ENCODE assay signal across 22 cellular contexts in genomic region chr13:112956516-112957294, GRCh38. TPM values are rescaled to one million over a fixed set of nuclear protein-coding genes. Genes with fewer than 3 reads are reported as not detected.
DNase-seq lines count a peak whose midpoint lies in the region; ATAC-seq and TF ChIP-seq lines count a peak whose summit lies in the region.
"Had no signal": no experiment of that assay in that cellular context is flagged by ENCODE, and none has a peak within 500 bp of the region (broad histone marks: within the 10 kb centered on the region; RNA-seq: fewer than 3 reads in every experiment).

No MANE protein-coding gene starts in this region.

- intact Hi-C loops in sciatic nerve (cut with DNase I) (no loop called here), colonic mucosa (cut with DNase I) (no loop called here)

- H3K9ac ChIP-seq in HUES48 (ENCODE audit: low read depth, low read length), result no peak overlapping the region
- no peak overlapping the region for H3K9ac ChIP-seq in colonic mucosa (ENCODE audit: low read depth in 2 of 2, low read length in 2 of 2)

- H3K36me3 ChIP-seq in HUES48 (ENCODE audit: control insufficient read depth, insufficient read depth, low read length), result no peaks in the 10 kb centered on the region
- H3K36me3 ChIP-seq in colonic mucosa, result no peaks in the 10 kb centered on the region
- H3K36me3 ChIP-seq: MG63, tibial artery had no signal

- ATAC-seq in sciatic nerve, result no peak
- ATAC-seq in GM19023 (IDR thresholded peaks at IDR 0.05; ENCODE audit: unreplicated experiment), result no peak
- ATAC-seq: natural killer cell; PC-3; psoas muscle; stimulated activated naive B cell treated with anti-CD40 and anti-IgM and Interleukin-4, amounts not matched to agents 10 μg/mL and 1 μg/mL and 100 μg/mL, for 72 hours had no signal

- H3K27me3 ChIP-seq in HUES48 (ENCODE audit: control insufficient read depth, insufficient read depth, low read length) (no peaks in the 10 kb centered on the region), colonic mucosa (no peaks in the 10 kb centered on the region)

- H3K27ac ChIP-seq in HUES48 (ENCODE audit: low read depth, low read length) (peak overlapping the region; percentile 15), colonic mucosa (no peak overlapping the region)
- H3K27ac ChIP-seq: psoas muscle, tibial artery had no signal

- H3K4me1 ChIP-seq in HUES48 (ENCODE audit: control insufficient read depth, insufficient read depth, low read length) (peaks cover 9% of the 10 kb centered on the region; the same call in 1 of the 2 replicates), colonic mucosa (no peaks in the 10 kb centered on the region)
- H3K4me1 ChIP-seq: psoas muscle, tibial artery had no signal

- H3K4me3 ChIP-seq in HUES48 (ENCODE audit: low read depth, low read length) (no peak overlapping the region), fibroblast of the aortic adventitia (ENCODE audit: low read depth, low read length) (no peak overlapping the region), colonic mucosa (no peak overlapping the region)
- H3K4me3 ChIP-seq: MG63, psoas muscle, tibial artery had no signal

- no peak for TF ChIP-seq CTCF in fibroblast of the aortic adventitia (IDR thresholded peaks at IDR 0.05; ENCODE audit: insufficient read depth, low read length)
- TF ChIP-seq CTCF in colonic mucosa (IDR thresholded peaks at IDR 0.05), result no peak

- H3K9me3 ChIP-seq in HUES48 (ENCODE audit: control insufficient read depth, insufficient read depth, low read length) (no peaks in the 10 kb centered on the region), colonic mucosa (no peaks in the 10 kb centered on the region)
- H3K9me3 ChIP-seq: MG63, psoas muscle, tibial artery had no signal

- DNase-seq in SHP77 (lab: John Stamatoyannopoulos, UW), result peak; percentile 75 to 91
- peak; percentile 14 for DNase-seq in fibroblast of the aortic adventitia (ENCODE audit: low read depth)
- DNase-seq in sciatic nerve (ENCODE audit: low spot score), result peak; percentile 30
- DNase-seq in colonic mucosa, result no peak
- no peak for DNase-seq in stimulated activated CD4-positive, alpha-beta T cell treated with anti-CD3 and anti-CD28 coated beads, Interleukin-2, amount 100 ng/mL, for 24 hours
- DNase-seq in NCI-H2171 treated with DMSO at 0.1 percent for 48 hours (lab: John Stamatoyannopoulos, UW), result no peak
- DNase-seq: activated CD4-positive, alpha-beta T cell treated with anti-CD3 and anti-CD28 coated beads, Interleukin-2, amount 10 ng/mL, durations not matched to agents 24 days and 14 days; activated CD8-positive, alpha-beta memory T cell treated with anti-CD3 and anti-CD28 coated beads, Interleukin-2, amount 50 U/mL, for 4 hours; CD4-positive, alpha-beta memory T cell; GOT3; hippocampal formation; kidney; MG63; natural killer cell; NCI-H187; NCI-H526; PC-3; psoas muscle; stimulated activated naive B cell treated with anti-CD40 and anti-IgM and Interleukin-4, amounts not matched to agents 10 μg/mL and 1 μg/mL and 100 μg/mL, for 72 hours had no signal

RNA-seq across cellular contexts. Expression of gene MCF2L, which starts 12.3 kb away (rescaled TPM):
- total RNA-seq in fibroblast of the aortic adventitia (ENCODE audit: low replicate concordance), result 2.2 and 8.0 TPM in 2 replicates
- 64.1 TPM for total RNA-seq in sciatic nerve
- total RNA-seq in colonic mucosa, result 10 to 100 TPM; 45.0 to 88.3 TPM

Comparison
In these comparisons a context has a peak if more than half of its experiments do, and no peak if none do; other contexts are left out.
1. DNase-seq: peak in SHP77 (2 of 2), fibroblast of the aortic adventitia (single experiment) and sciatic nerve (single experiment); none in colonic mucosa (single experiment), stimulated activated CD4-positive, alpha-beta T cell treated with anti-CD3 and anti-CD28 coated beads, Interleukin-2, amount 100 ng/mL, for 24 hours (0 of 2) and NCI-H2171 treated with DMSO at 0.1 percent for 48 hours (single experiment).